1 cellular context compared by ENCODE assay signal in genomic region chr6:11380969-11381744, GRCh38.
TF ChIP-seq lines count a peak whose summit lies in the region.

No MANE protein-coding gene starts in this region.

TF ChIP-seq in K562, 482 proteins besides CTCF, POLR2A, EP300 and RAD21 (continued from another document):
- TF ChIP-seq ZNF609 (CRISPR knock-in tag; IDR thresholded peaks at IDR 0.05; ENCODE audit: borderline replicate concordance) (no peak), CEBPG (CRISPR knock-in tag; IDR thresholded peaks at IDR 0.05) (no peak), CEBPG (tag; conservative IDR thresholded peaks at IDR 0.05 in 1 of 2, IDR thresholded peaks at IDR 0.05 in 1 of 2) (no peak), ARID1B (IDR thresholded peaks at IDR 0.05) (no peak)
TF ChIP-seq in K562: peak in this region for 1.
